ENCODE assay signal across 9 cellular contexts in genomic region chr19:18414504-18415176, GRCh38. TPM values are rescaled to one million over a fixed set of nuclear protein-coding genes. Genes with fewer than 3 reads are reported as not detected.
DNase-seq lines count a peak whose midpoint lies in the region; ATAC-seq, FAIRE-seq and TF ChIP-seq lines count a peak whose summit lies in the region.
"Had no signal": no experiment of that assay in that cellular context is flagged by ENCODE, and none has a peak within 500 bp of the region (broad histone marks: within the 10 kb centered on the region; RNA-seq: fewer than 3 reads in every experiment).

No MANE protein-coding gene starts in this region.

- FAIRE-seq in K562 (lab: Jason Lieb, UNC) = peak; percentile 91
- FAIRE-seq: colon had no signal

- TF ChIP-seq EP300 in K562 (IDR thresholded peaks at IDR 0.05; ENCODE audit: low read length) = no peak

- H3K4me2 ChIP-seq in BLaER1 (peak overlapping the region; percentile 98), K562 (ENCODE audit: insufficient read depth, low read length) (peak overlapping the region; percentile 88)

- peak; percentile 64 for DNase-seq in KBM-7
- peak; percentile 42 to 91 (median 60) for DNase-seq in K562 (ENCODE audit: extremely low read depth in 1 of 4, low spot score in 3 of 4)
- DNase-seq in natural killer cell treated with Interleukin-12 subunit alpha and Interleukin-12 subunit beta and Interleukin-15 and Interleukin-18, amount 100 ng/mL, for 72 hours (ENCODE audit: low spot score) = no peak
- no peak for DNase-seq in omental fat pad (ENCODE audit: low spot score)
- no peak for DNase-seq in NCI-H446 treated with DMSO at 0.1 percent for 48 hours (lab: John Stamatoyannopoulos, UW)
- DNase-seq in HuH-7.5 (ENCODE audit: low spot score) = no peak

- peak overlapping the region; percentile 43 to 50 for H3K27ac Mint-ChIP-seq in natural killer cell treated with Interleukin-12 subunit alpha and Interleukin-12 subunit beta and Interleukin-15 and Interleukin-18, amount 100 ng/mL, for 72 hours

- TF ChIP-seq CTCF in K562 (IDR thresholded peaks at IDR 0.05 in 2 of 3, conservative IDR thresholded peaks at IDR 0.05 in 1 of 3; ENCODE audit: insufficient read depth in 2 of 3, low read depth in 1 of 3, low read length in 3 of 3) (no peak), omental fat pad (IDR thresholded peaks at IDR 0.05) (no peak)

- TF ChIP-seq RAD21 in K562 (CRISPR knock-in tag; conservative IDR thresholded peaks at IDR 0.05 in 1 of 2, IDR thresholded peaks at IDR 0.05 in 1 of 2) = no peak

- H3K4me1 ChIP-seq in BLaER1 (peaks cover 60% of the 10 kb centered on the region), K562 (replicated peaks in 1 of 2; ENCODE audit: control insufficient read depth in 2 of 2, insufficient read depth in 2 of 2, low read length in 2 of 2) (peaks cover 41 to 70% of the 10 kb centered on the region in 2 experiments)

- H4K20me1 ChIP-seq in BLaER1 (no peaks in the 10 kb centered on the region), K562 (replicated peaks; ENCODE audit: control insufficient read depth, insufficient read depth, low read length) (no peaks in the 10 kb centered on the region)

- peak; percentile 20 for ATAC-seq in K562
- no peak for ATAC-seq in natural killer cell treated with Interleukin-12 subunit alpha and Interleukin-12 subunit beta and Interleukin-15 and Interleukin-18, amount 100 ng/mL, for 72 hours
- ATAC-seq in omental fat pad (ENCODE audit: low FRiP score) = no peak
- no peak for ATAC-seq in HG03457 (IDR thresholded peaks at IDR 0.05; ENCODE audit: unreplicated experiment)

- H2AFZ ChIP-seq in K562 (ENCODE audit: low read depth, low read length) = peak overlapping the region; percentile 91

- CTCF ChIA-PET in K562 (lab: Yijun Ruan, JAX; ENCODE audit: low intra/inter-chr PET ratio) = interaction anchor here (0.8 to 0.9 kb wide), 2 partner anchors 13 to 65 kb away, joined by 3 to 4 read pairs; no protein-coding TSS in a partner anchor

- BruUV-seq in K562 (replicated peaks; lab: Mats Ljungman, UMichigan) = TSS peak; percentile 89

- H3K27me3 ChIP-seq in BLaER1 = no peaks in the 10 kb centered on the region
- no peaks in the 10 kb centered on the region for H3K27me3 ChIP-seq in K562 (ENCODE audit: control insufficient read depth in 2 of 2, insufficient read depth in 2 of 2, low read length in 2 of 2)

- TF ChIP-seq POLR2A in K562 (conservative IDR thresholded peaks at IDR 0.05) = peak; percentile 69

- H3K9me3 ChIP-seq in BLaER1 = no peaks in the 10 kb centered on the region
- no peaks in the 10 kb centered on the region for H3K9me3 ChIP-seq in K562 (replicated peaks; ENCODE audit: control insufficient read depth, insufficient read depth, low read depth, low read length)

- peak overlapping the region; percentile 94 for H3K27ac ChIP-seq in BLaER1
- peak overlapping the region; percentile 97 for H3K27ac ChIP-seq in K562 (ENCODE audit: extremely low read depth, low read depth, low read length)

- H3K9ac ChIP-seq in BLaER1 = peak overlapping the region; percentile 73
- peak overlapping the region; percentile 82 to 93 for H3K9ac ChIP-seq in K562 (ENCODE audit: insufficient read depth in 1 of 2, low read depth in 2 of 2, low read length in 2 of 2)

- peaks cover 19% of the 10 kb centered on the region for H3K79me2 ChIP-seq in K562 (ENCODE audit: control insufficient read depth, insufficient read depth, low read length)

- H3K9me3 Mint-ChIP-seq in natural killer cell treated with Interleukin-12 subunit alpha and Interleukin-12 subunit beta and Interleukin-15 and Interleukin-18, amount 100 ng/mL, for 72 hours = no peaks in the 10 kb centered on the region

- H3K4me3 ChIP-seq in BLaER1 (peak overlapping the region; percentile 60), K562 (peak overlapping the region; percentile 42)

- POLR2A ChIA-PET in K562 (lab: Yijun Ruan, JAX) = interaction anchor here (0.5 to 11.1 kb wide), 11 partner anchors 14 to 295 kb away, joined by 3 to 244 read pairs (median 3); partner anchors contain the start of genes GDF15 and JUND

- H3K4me3 Mint-ChIP-seq in natural killer cell treated with Interleukin-12 subunit alpha and Interleukin-12 subunit beta and Interleukin-15 and Interleukin-18, amount 100 ng/mL, for 72 hours = peak overlapping the region; percentile 38

- H3K9me1 ChIP-seq in K562 (ENCODE audit: control insufficient read depth, insufficient read depth, low read length) = no peaks in the 10 kb centered on the region

- WGBS in K562 (ENCODE audit: insufficient coverage, low coverage, missing lambda C conversion rate) = 0% methylated on average over 11 of the region's 11 CpGs

- H3K27me3 Mint-ChIP-seq in natural killer cell treated with Interleukin-12 subunit alpha and Interleukin-12 subunit beta and Interleukin-15 and Interleukin-18, amount 100 ng/mL, for 72 hours = no peaks in the 10 kb centered on the region

- no peaks in the 10 kb centered on the region for H3K36me3 Mint-ChIP-seq in natural killer cell treated with Interleukin-12 subunit alpha and Interleukin-12 subunit beta and Interleukin-15 and Interleukin-18, amount 100 ng/mL, for 72 hours

- peaks cover 42 to 50% of the 10 kb centered on the region in 2 donors for H3K4me1 Mint-ChIP-seq in natural killer cell treated with Interleukin-12 subunit alpha and Interleukin-12 subunit beta and Interleukin-15 and Interleukin-18, amount 100 ng/mL, for 72 hours (ENCODE audit: low read depth in 2 of 2)

- intact Hi-C loops in K562 (cut with micrococcal nuclease) = loop anchor here (2.0 to 5.0 kb wide), 3 partner anchors 134 to 352 kb away; partner anchors contain the start of genes JUND and RAB3A

- in situ Hi-C loops in KBM-7 (cut with MboI; ENCODE audit: low pct_unique_long_range_greater_than_20kb, low sequenced_read_pairs) = no loop called here
- in situ Hi-C loops in K562 (cut with MboI) = loop anchor here (10.0 kb wide), 1 partner anchor 320 kb away; the partner anchor contains the start of gene MAST3

- no peaks in the 10 kb centered on the region for H3K36me3 ChIP-seq in BLaER1
- H3K36me3 ChIP-seq in K562 (ENCODE audit: control insufficient read depth, insufficient read depth, low read length) = no peaks in the 10 kb centered on the region

RNA-seq across cellular contexts. Expression of gene SSBP4, which starts 4.6 kb away (rescaled TPM):
- total RNA-seq in K562 (2011; cell fraction: chromatin; rRNA removed; ENCODE audit: low replicate concordance) = 28.5 and 141 TPM in 2 replicates
- 209 and 228 TPM in 2 replicates for total RNA-seq in K562 (2011; cell fraction: nucleolus; rRNA removed)
- 68.6 and 76.2 TPM in 2 replicates for total RNA-seq in K562 (2011; cell fraction: nucleoplasm; rRNA removed)
- 125 and 188 TPM in 2 replicates for total RNA-seq in K562 (2014; rRNA removed)
- 21.2 and 21.4 TPM in 2 replicates for total RNA-seq in K562 (2014; rRNA removed; fragmentation: Illumina TruSeq; extraction: Trizol)
- total RNA-seq in K562 (2015; rRNA removed; fragmentation: Illumina TruSeq; extraction: Trizol) = 72.3 and 76.3 TPM in 2 replicates
- total RNA-seq in K562 (2021) = 189 TPM in 2 replicates
- polyA plus RNA-seq in K562 (2011; rRNA removed) = 20.1 and 25.9 TPM in 2 replicates
- 25.4 and 118 TPM in 2 replicates for polyA plus RNA-seq in K562 (2011; cell fraction: cytosol; rRNA removed)
- polyA plus RNA-seq in K562 (2011; cell fraction: nucleus; rRNA removed) = 134 and 296 TPM in 2 replicates
- polyA plus RNA-seq in K562 (2012) = 81.3 and 110 TPM in 2 replicates
- 39.0 and 114 TPM in 2 replicates for polyA plus RNA-seq in K562 (2014; fragmentation: Illumina TruSeq; extraction: Trizol)
- 1 to 10 TPM; 1.1 to 1.9 TPM for polyA plus RNA-seq in K562 (2014; fragmentation: Nextera tagmentation; extraction: Ambion mirVana)
- polyA plus RNA-seq in K562 (2014; rRNA removed) = 119 and 133 TPM in 2 replicates
- polyA minus RNA-seq in K562 (2011; rRNA and poly(A)+ RNA removed) = 3.6 and 7.0 TPM in 2 replicates
- 37.3 and 43.8 TPM in 2 replicates for polyA minus RNA-seq in K562 (2011; cell fraction: cytosol; rRNA and poly(A)+ RNA removed)
- polyA minus RNA-seq in K562 (2011; cell fraction: nucleus; rRNA and poly(A)+ RNA removed) = 85.0 and 105 TPM in 2 replicates
- 100 to 1,000 TPM; 112 to 271 TPM for total RNA-seq in natural killer cell treated with Interleukin-12 subunit alpha and Interleukin-12 subunit beta and Interleukin-15 and Interleukin-18, amount 100 ng/mL, for 72 hours
- 10 to 100 TPM; 29.9 to 62.9 (median 43.7) TPM for total RNA-seq in omental fat pad

RNA-seq across cellular contexts. Expression of gene LRRC25, which starts 17.2 kb away (rescaled TPM):
- total RNA-seq in K562 (2011; cell fraction: chromatin; rRNA removed; ENCODE audit: low replicate concordance) = 0.25 TPM in 1 of 2 replicates, not detected in the other
- total RNA-seq in K562 (2011; cell fraction: nucleolus; rRNA removed) = 0.39 and 0.50 TPM in 2 replicates
- total RNA-seq in K562 (2011; cell fraction: nucleoplasm; rRNA removed) = 0.22 TPM in 1 of 2 replicates, not detected in the other
- 0.18 and 0.29 TPM in 2 replicates for total RNA-seq in K562 (2014; rRNA removed)
- total RNA-seq in K562 (2014; rRNA removed; fragmentation: Illumina TruSeq; extraction: Trizol) = 0.07 TPM in 1 of 2 replicates, not detected in the other
- 0.30 and 0.36 TPM in 2 replicates for total RNA-seq in K562 (2015; rRNA removed; fragmentation: Illumina TruSeq; extraction: Trizol)
- 0.09 and 0.22 TPM in 2 replicates for total RNA-seq in K562 (2021)
- polyA plus RNA-seq in K562 (2011; rRNA removed) = 0.10 and 0.42 TPM in 2 replicates
- 0.31 and 0.41 TPM in 2 replicates for polyA plus RNA-seq in K562 (2011; cell fraction: cytosol; rRNA removed)
- 0.20 and 0.53 TPM in 2 replicates for polyA plus RNA-seq in K562 (2011; cell fraction: nucleus; rRNA removed)
- 0.33 and 1.1 TPM in 2 replicates for polyA plus RNA-seq in K562 (2012)
- polyA plus RNA-seq in K562 (2014; fragmentation: Illumina TruSeq; extraction: Trizol) = 0.10 and 0.25 TPM in 2 replicates
- polyA plus RNA-seq in K562 (2014; fragmentation: Nextera tagmentation; extraction: Ambion mirVana) = not detected
- polyA plus RNA-seq in K562 (2014; rRNA removed) = 0.08 TPM in 1 of 2 replicates, not detected in the other
- polyA minus RNA-seq in K562 (2011; rRNA and poly(A)+ RNA removed) = 0.11 and 0.18 TPM in 2 replicates
- polyA minus RNA-seq in K562 (2011; cell fraction: cytosol; rRNA and poly(A)+ RNA removed) = 0.57 and 1.1 TPM in 2 replicates
- polyA minus RNA-seq in K562 (2011; cell fraction: nucleus; rRNA and poly(A)+ RNA removed) = 0.13 and 0.67 TPM in 2 replicates
- not detected for total RNA-seq in natural killer cell treated with Interleukin-12 subunit alpha and Interleukin-12 subunit beta and Interleukin-15 and Interleukin-18, amount 100 ng/mL, for 72 hours
- 10 to 100 TPM; 11.8 to 37.2 (median 28.8) TPM for total RNA-seq in omental fat pad

RNA-seq across cellular contexts. Expression of gene ISYNA1, which starts 23.3 kb away (rescaled TPM):
- 155 and 651 TPM in 2 replicates for total RNA-seq in K562 (2011; cell fraction: chromatin; rRNA removed; ENCODE audit: low replicate concordance)
- total RNA-seq in K562 (2011; cell fraction: nucleolus; rRNA removed) = 616 and 678 TPM in 2 replicates
- total RNA-seq in K562 (2011; cell fraction: nucleoplasm; rRNA removed) = 226 and 284 TPM in 2 replicates
- 180 and 202 TPM in 2 replicates for total RNA-seq in K562 (2014; rRNA removed)
- 14.6 and 32.0 TPM in 2 replicates for total RNA-seq in K562 (2014; rRNA removed; fragmentation: Illumina TruSeq; extraction: Trizol)
- total RNA-seq in K562 (2015; rRNA removed; fragmentation: Illumina TruSeq; extraction: Trizol) = 93.2 and 96.8 TPM in 2 replicates
- total RNA-seq in K562 (2021) = 435 and 460 TPM in 2 replicates
- polyA plus RNA-seq in K562 (2011; rRNA removed) = 99.3 and 191 TPM in 2 replicates
- 148 and 356 TPM in 2 replicates for polyA plus RNA-seq in K562 (2011; cell fraction: cytosol; rRNA removed)
- polyA plus RNA-seq in K562 (2011; cell fraction: nucleus; rRNA removed) = 1,012 and 1,382 TPM in 2 replicates
- polyA plus RNA-seq in K562 (2012) = 319 and 453 TPM in 2 replicates
- polyA plus RNA-seq in K562 (2014; fragmentation: Illumina TruSeq; extraction: Trizol) = 73.2 and 198 TPM in 2 replicates
- 10 to 100 TPM; 21.8 to 57.6 TPM for polyA plus RNA-seq in K562 (2014; fragmentation: Nextera tagmentation; extraction: Ambion mirVana)
- 376 and 380 TPM in 2 replicates for polyA plus RNA-seq in K562 (2014; rRNA removed)
- polyA minus RNA-seq in K562 (2011; rRNA and poly(A)+ RNA removed) = 36.7 and 52.6 TPM in 2 replicates
- polyA minus RNA-seq in K562 (2011; cell fraction: cytosol; rRNA and poly(A)+ RNA removed) = 173 and 245 TPM in 2 replicates
- 114 and 124 TPM in 2 replicates for polyA minus RNA-seq in K562 (2011; cell fraction: nucleus; rRNA and poly(A)+ RNA removed)
- 10 to 100 TPM; 19.0 to 25.6 TPM for total RNA-seq in natural killer cell treated with Interleukin-12 subunit alpha and Interleukin-12 subunit beta and Interleukin-15 and Interleukin-18, amount 100 ng/mL, for 72 hours
- 10 to 100 TPM; 20.0 to 36.7 (median 29.8) TPM for total RNA-seq in omental fat pad

RNA-seq across cellular contexts. Expression of gene GDF15, which starts 28.7 kb away (rescaled TPM):
- 25.1 and 116 TPM in 2 replicates for total RNA-seq in K562 (2011; cell fraction: chromatin; rRNA removed; ENCODE audit: low replicate concordance)
- 214 and 262 TPM in 2 replicates for total RNA-seq in K562 (2011; cell fraction: nucleolus; rRNA removed)
- 94.6 and 109 TPM in 2 replicates for total RNA-seq in K562 (2011; cell fraction: nucleoplasm; rRNA removed)
- total RNA-seq in K562 (2014; rRNA removed) (78.0 and 82.4 TPM in 2 replicates), K562 (2014; rRNA removed; fragmentation: Illumina TruSeq; extraction: Trizol) (7.3 TPM in 2 replicates), K562 (2015; rRNA removed; fragmentation: Illumina TruSeq; extraction: Trizol) (10.1 and 11.0 TPM in 2 replicates), K562 (2021) (69.8 and 74.5 TPM in 2 replicates), omental fat pad (1 to 10 TPM; 1.9 to 4.6 (median 3.0) TPM)
- polyA plus RNA-seq in K562 (2011; rRNA removed) (12.5 TPM in 2 replicates), K562 (2014; fragmentation: Illumina TruSeq; extraction: Trizol) (19.3 and 47.1 TPM in 2 replicates), K562 (2014; fragmentation: Nextera tagmentation; extraction: Ambion mirVana) (1 to 10 TPM; 2.3 to 2.9 TPM), K562 (2014; rRNA removed) (57.2 and 67.4 TPM in 2 replicates)
- 31.8 and 127 TPM in 2 replicates for polyA plus RNA-seq in K562 (2011; cell fraction: cytosol; rRNA removed)
- 21.6 and 59.4 TPM in 2 replicates for polyA plus RNA-seq in K562 (2011; cell fraction: nucleus; rRNA removed)
- polyA plus RNA-seq in K562 (2012) = 50.1 and 369 TPM in 2 replicates
- polyA minus RNA-seq in K562 (2011; rRNA and poly(A)+ RNA removed) = 2.4 and 5.6 TPM in 2 replicates
- 31.8 and 32.2 TPM in 2 replicates for polyA minus RNA-seq in K562 (2011; cell fraction: cytosol; rRNA and poly(A)+ RNA removed)
- 18.5 and 24.2 TPM in 2 replicates for polyA minus RNA-seq in K562 (2011; cell fraction: nucleus; rRNA and poly(A)+ RNA removed)
- total RNA-seq in natural killer cell treated with Interleukin-12 subunit alpha and Interleukin-12 subunit beta and Interleukin-15 and Interleukin-18, amount 100 ng/mL, for 72 hours = under 1 TPM in 1 of 2 donors, not detected in 1; 0.71 TPM

Comparison
In these comparisons a context has a peak if more than half of its experiments do, and no peak if none do; other contexts are left out.
1. DNase-seq: peak in KBM-7 (single experiment) and K562 (4 of 4); none in natural killer cell treated with Interleukin-12 subunit alpha and Interleukin-12 subunit beta and Interleukin-15 and Interleukin-18, amount 100 ng/mL, for 72 hours (single experiment), omental fat pad (single experiment), NCI-H446 treated with DMSO at 0.1 percent for 48 hours (single experiment) and HuH-7.5 (single experiment).
2. RNA of gene LRRC25, which starts 17.2 kb away (total RNA-seq): 11.8 to 37.2 TPM in omental fat pad; 0.07 to 0.50 TPM in K562 and not detected in natural killer cell treated with Interleukin-12 subunit alpha and Interleukin-12 subunit beta and Interleukin-15 and Interleukin-18, amount 100 ng/mL, for 72 hours; every median in the first group is over 4 times any median in the second.